Comparison of ENCODE assay signal across 10 cellular contexts in the genomic region with DNA sequence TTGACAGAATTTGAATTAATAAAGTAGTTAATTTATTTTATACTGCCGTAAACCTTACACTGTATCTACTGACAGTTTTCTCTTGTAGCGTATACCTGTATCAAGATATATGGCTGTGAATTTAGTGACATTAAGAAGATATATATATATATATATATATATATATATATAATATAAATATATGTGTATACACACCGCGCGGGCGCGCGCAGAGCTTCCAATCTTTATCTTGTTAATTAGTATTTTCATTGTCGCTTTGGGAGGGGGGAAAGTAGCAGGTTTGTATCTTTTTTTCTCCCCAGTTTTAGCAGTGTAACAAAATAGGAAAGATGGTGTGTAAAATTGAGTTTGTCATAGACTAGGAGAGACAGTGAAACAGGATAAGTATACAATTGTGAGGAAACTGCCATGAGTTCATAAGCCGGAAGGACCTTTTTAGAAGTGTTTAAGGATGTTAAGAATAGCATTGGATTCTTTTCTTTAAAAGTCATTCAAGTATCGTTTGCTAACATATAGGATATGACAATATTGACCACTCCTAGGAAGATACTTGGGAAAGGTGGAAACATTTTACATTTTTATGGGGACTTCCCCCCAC. TPM values are rescaled to one million over a fixed set of nuclear protein-coding genes. Genes with fewer than 3 reads are reported as not detected.
DNase-seq lines count a peak whose midpoint lies in the region; ATAC-seq lines count a peak whose summit lies in the region.
"Had no signal": no experiment of that assay in that cellular context is flagged by ENCODE, and none has a peak within 500 bp of the region (broad histone marks: within the 10 kb centered on the region; RNA-seq: fewer than 3 reads in every experiment).

No MANE protein-coding gene starts in this region.

- no peak overlapping the region for H3K27ac Mint-ChIP-seq in stimulated activated naive CD8-positive, alpha-beta T cell treated with anti-CD3 and anti-CD28 coated beads, Interleukin-15, Interleukin-2, amounts not matched to agents 100 ng/mL and 50 ng/mL, for 24 hours

- peaks cover 11% of the 10 kb centered on the region for H3K9me3 Mint-ChIP-seq in stimulated activated naive CD8-positive, alpha-beta T cell treated with anti-CD3 and anti-CD28 coated beads, Interleukin-15, Interleukin-2, amounts not matched to agents 100 ng/mL and 50 ng/mL, for 24 hours

- no peak for DNase-seq in stimulated activated naive CD8-positive, alpha-beta T cell treated with anti-CD3 and anti-CD28 coated beads, Interleukin-15, Interleukin-2, amounts not matched to agents 100 U/mL and 50 U/mL, for 24 hours
- DNase-seq in adipocyte (ENCODE audit: low read depth) = no peak
- DNase-seq in lung microvascular endothelial cell (ENCODE audit: low read depth in 2 of 2) = peak; percentile 9 to 57
- DNase-seq in NCI-H774 (lab: John Stamatoyannopoulos, UW) = no peak
- no peak for DNase-seq in RPMI8226
- no peak for DNase-seq in NCI-H2227 (lab: John Stamatoyannopoulos, UW; ENCODE audit: unreplicated experiment)
- DNase-seq in DMS 273 treated with DMSO at 0.1 percent for 48 hours (lab: John Stamatoyannopoulos, UW) = no peak
- DNase-seq: hippocampal formation, NCI-H1930 had no signal

- peaks cover 15% of the 10 kb centered on the region for H3K4me1 ChIP-seq in adipocyte (ENCODE audit: control insufficient read depth, insufficient read depth, low read length)

- no peaks in the 10 kb centered on the region for H3K27me3 ChIP-seq in adipocyte (replicated peaks; ENCODE audit: control insufficient read depth, insufficient read depth, low read length)

- no peak overlapping the region for H3K9ac ChIP-seq in adipocyte (ENCODE audit: low read length)

- no peaks in the 10 kb centered on the region for H3K36me3 ChIP-seq in adipocyte (ENCODE audit: control insufficient read depth, insufficient read depth, low read length, severe bottlenecking)

- peaks cover 15% of the 10 kb centered on the region for H3K27me3 Mint-ChIP-seq in stimulated activated naive CD8-positive, alpha-beta T cell treated with anti-CD3 and anti-CD28 coated beads, Interleukin-15, Interleukin-2, amounts not matched to agents 100 ng/mL and 50 ng/mL, for 24 hours

- peak overlapping the region; percentile 95 for H3K4me3 ChIP-seq in adipocyte (ENCODE audit: low read length)

- peaks cover 70% of the 10 kb centered on the region for H3K4me1 Mint-ChIP-seq in stimulated activated naive CD8-positive, alpha-beta T cell treated with anti-CD3 and anti-CD28 coated beads, Interleukin-15, Interleukin-2, amounts not matched to agents 100 ng/mL and 50 ng/mL, for 24 hours (ENCODE audit: low read depth)

- no peak for ATAC-seq in stimulated activated naive CD8-positive, alpha-beta T cell treated with anti-CD3 and anti-CD28 coated beads, Interleukin-15, Interleukin-2, amounts not matched to agents 100 U/mL and 50 U/mL, for 24 hours

- H3K4me3 Mint-ChIP-seq in stimulated activated naive CD8-positive, alpha-beta T cell treated with anti-CD3 and anti-CD28 coated beads, Interleukin-15, Interleukin-2, amounts not matched to agents 100 ng/mL and 50 ng/mL, for 24 hours = peak overlapping the region; percentile 32

- H3K36me3 Mint-ChIP-seq in stimulated activated naive CD8-positive, alpha-beta T cell treated with anti-CD3 and anti-CD28 coated beads, Interleukin-15, Interleukin-2, amounts not matched to agents 100 ng/mL and 50 ng/mL, for 24 hours (ENCODE audit: low read depth) = peaks cover 22% of the 10 kb centered on the region

- H3K9me3 ChIP-seq in adipocyte (ENCODE audit: control insufficient read depth, low read length) = no peaks in the 10 kb centered on the region

RNA-seq across cellular contexts. Expression of gene PLEKHA1, which starts 2.0 kb away (rescaled TPM):
- 15.5 and 22.8 TPM in 2 replicates for total RNA-seq in lung microvascular endothelial cell

Comparison
In these comparisons a context has a peak if more than half of its experiments do, and no peak if none do; other contexts are left out.
1. DNase-seq: peak in lung microvascular endothelial cell (2 of 2); none in stimulated activated naive CD8-positive, alpha-beta T cell treated with anti-CD3 and anti-CD28 coated beads, Interleukin-15, Interleukin-2, amounts not matched to agents 100 U/mL and 50 U/mL, for 24 hours (single experiment), adipocyte (single experiment), NCI-H774 (single experiment), RPMI8226 (single experiment), NCI-H2227 (single experiment) and DMS 273 treated with DMSO at 0.1 percent for 48 hours (single experiment).